In genomic region chr16:67928561-67929364, GRCh38 we compare ENCODE assay signal across 8 cellular contexts. TPM values are rescaled to one million over a fixed set of nuclear protein-coding genes. Genes with fewer than 3 reads are reported as not detected.
DNase-seq lines count a peak whose midpoint lies in the region; ATAC-seq and TF ChIP-seq lines count a peak whose summit lies in the region.

No MANE protein-coding gene starts in this region.

- 16 to 39% methylated on average over 6 to 11 of the region's 16 CpGs for WGBS in esophagus squamous epithelium, 2 donors
- no CpG with 5 or more reads among the region's 16 CpGs for WGBS in neuronal stem cell (ENCODE audit: extremely low coverage in 2 of 2, insufficient read length in 2 of 2, insufficient replicate concordance in 1 of 2), 2 donors

- no peak overlapping the region for H2BK5ac ChIP-seq in neuronal stem cell (ENCODE audit: low read length)

- H3K27ac ChIP-seq in DOHH2 (ENCODE audit: low read depth, low read length) (no peak overlapping the region), esophagus squamous epithelium (no peak overlapping the region), neuronal stem cell (replicated peaks; ENCODE audit: low read length) (no peak overlapping the region)

- TF ChIP-seq POLR2A in esophagus squamous epithelium (IDR thresholded peaks at IDR 0.05) = no peak

- ATAC-seq in HG03442 (IDR thresholded peaks at IDR 0.05; ENCODE audit: unreplicated experiment) = peak; percentile 49
- no peak for ATAC-seq in HG02610 (IDR thresholded peaks at IDR 0.05; ENCODE audit: unreplicated experiment)

- peaks cover 10% of the 10 kb centered on the region for H3K4me1 ChIP-seq in DOHH2 (ENCODE audit: control insufficient read depth, low read length)
- H3K4me1 ChIP-seq in esophagus squamous epithelium = peaks cover 0 to 34% (median 5%) of the 10 kb centered on the region in 3 donors
- no peaks in the 10 kb centered on the region for H3K4me1 ChIP-seq in neuronal stem cell (ENCODE audit: control insufficient read depth in 2 of 2, insufficient read depth in 1 of 2, low read depth in 1 of 2, low read length in 2 of 2)

- peaks cover 26% of the 10 kb centered on the region for H3K36me3 ChIP-seq in DOHH2 (ENCODE audit: control insufficient read depth, low read length)
- H3K36me3 ChIP-seq in esophagus squamous epithelium = peaks cover 4 to 77% (median 15%) of the 10 kb centered on the region in 3 donors
- peaks cover 15 to 68% of the 10 kb centered on the region in 2 donors for H3K36me3 ChIP-seq in neuronal stem cell (replicated peaks in 1 of 2; ENCODE audit: control insufficient read depth in 2 of 2, insufficient read depth in 2 of 2, low read length in 2 of 2)

- H3K79me1 ChIP-seq in neuronal stem cell (ENCODE audit: low read depth, low read length) = no peaks in the 10 kb centered on the region

- intact Hi-C loops in esophagus squamous epithelium (cut with DNase I) = loop anchor here (5.0 kb wide), 1 partner anchor 111 kb away; no protein-coding TSS in a partner anchor

- H3K79me2 ChIP-seq in DOHH2 (ENCODE audit: control insufficient read depth, low read length) = no peaks in the 10 kb centered on the region; the same call in 1 of the 2 replicates

- no peak overlapping the region for H3K9ac ChIP-seq in neuronal stem cell (ENCODE audit: low read depth, low read length, poor library complexity)

- H2AFZ ChIP-seq in neuronal stem cell (ENCODE audit: low read length) = no peak overlapping the region

- H3K14ac ChIP-seq in neuronal stem cell (ENCODE audit: low read length) = no peak overlapping the region

- no peak overlapping the region for H2BK120ac ChIP-seq in neuronal stem cell (ENCODE audit: low read depth, low read length)

- H2BK15ac ChIP-seq in neuronal stem cell (ENCODE audit: low read length) = no peak overlapping the region

- no peak overlapping the region for H3K4me2 ChIP-seq in DOHH2 (ENCODE audit: low read length)
- H3K4me2 ChIP-seq in neuronal stem cell (ENCODE audit: insufficient read depth, low read length, poor library complexity, severe bottlenecking) = no peak overlapping the region

- no peak overlapping the region for H3K4ac ChIP-seq in neuronal stem cell (ENCODE audit: low read length)

- H3K27me3 ChIP-seq in DOHH2 (ENCODE audit: control insufficient read depth, low read length) = no peaks in the 10 kb centered on the region
- H3K27me3 ChIP-seq in esophagus squamous epithelium = no peaks in the 10 kb centered on the region
- H3K27me3 ChIP-seq in neuronal stem cell (ENCODE audit: control insufficient read depth in 3 of 3, insufficient read depth in 3 of 3, low read depth in 1 of 3, low read length in 3 of 3) = no peaks in the 10 kb centered on the region

- no peaks in the 10 kb centered on the region for H3K9me2 ChIP-seq in DOHH2 (replicated peaks; ENCODE audit: control insufficient read depth, low read length)

- H4K20me1 ChIP-seq in DOHH2 (ENCODE audit: control insufficient read depth, insufficient read depth, low read depth, low read length) = 0 out of 2 replicates have a peak, but pooled peaks cover 4% of the 10 kb centered on the region

- no peak overlapping the region for H2BK12ac ChIP-seq in neuronal stem cell (ENCODE audit: low read length)

- H3K4me3 ChIP-seq in DOHH2 (ENCODE audit: low read length) (no peak overlapping the region), esophagus squamous epithelium (no peak overlapping the region), neuronal stem cell (ENCODE audit: low read length in 2 of 2) (peak overlapping the region in 1 of 2 donors; percentile 32)

- H3K18ac ChIP-seq in neuronal stem cell (ENCODE audit: low read length) = no peak overlapping the region

- TF ChIP-seq CTCF in DOHH2 (IDR thresholded peaks at IDR 0.05; ENCODE audit: low read depth, low read length, poor library complexity, severe bottlenecking) = peak; percentile 97
- peak; percentile 65 to 92 (median 83) for TF ChIP-seq CTCF in esophagus squamous epithelium (IDR thresholded peaks at IDR 0.05)

- H4K91ac ChIP-seq in neuronal stem cell (ENCODE audit: low read depth, low read length, poor library complexity) = no peak overlapping the region

- DNase-seq in activated T-cell treated with anti-CD3 and anti-CD28 coated beads for 48 hours (ENCODE audit: low read depth) (peak; percentile 74), esophagus squamous epithelium (lab: John Stamatoyannopoulos, UW) (no peak), neuronal stem cell (ENCODE audit: low spot score) (peak; percentile 48), superior temporal gyrus (ENCODE audit: extremely low spot score) (peak; percentile 85)

- no peak overlapping the region for H2AK5ac ChIP-seq in neuronal stem cell (ENCODE audit: low read depth, low read length)

- H3K9me3 ChIP-seq in DOHH2 (ENCODE audit: control insufficient read depth, insufficient read depth, low read length) (no peaks in the 10 kb centered on the region), esophagus squamous epithelium (no peaks in the 10 kb centered on the region), neuronal stem cell (replicated peaks in 1 of 2; ENCODE audit: control insufficient read depth in 2 of 2, insufficient read depth in 1 of 2, low read depth in 1 of 2, low read length in 2 of 2) (peaks cover 0 to 2% of the 10 kb centered on the region in 2 donors)

- H3F3A ChIP-seq in DOHH2 (ENCODE audit: control insufficient read depth, insufficient read depth) = no peaks in the 10 kb centered on the region

- H3K23ac ChIP-seq in neuronal stem cell (ENCODE audit: low read depth, low read length, poor library complexity) = no peak overlapping the region

- no peak overlapping the region for H4K8ac ChIP-seq in neuronal stem cell (ENCODE audit: low read depth, low read length)

TF ChIP-seq in PFSK-1, 5 proteins besides CTCF, POLR2A, EP300 and RAD21:
- TF ChIP-seq REST (IDR thresholded peaks at IDR 0.05; ENCODE audit: insufficient read depth in 1 of 2, low read depth in 2 of 2, low read length in 2 of 2) = no peak
- TF ChIP-seq FOXP2 (optimal IDR thresholded peaks at IDR 0.05; ENCODE audit: borderline replicate concordance, extremely low read depth, extremely low read length, insufficient read depth) = peak; percentile 43

RNA-seq across cellular contexts. Expression of gene CTRL, which starts 2.9 kb away (rescaled TPM):
- 4.3 TPM for polyA plus RNA-seq in PFSK-1 (2012; ENCODE audit: insufficient read length, low read depth)
- total RNA-seq in esophagus squamous epithelium = 1 to 10 TPM in 2 of 4 donors, not detected in 2; 1.2 to 1.8 TPM
- 0.46 TPM for polyA plus RNA-seq in neuronal stem cell (2013, experiment 1 of 2)
- polyA plus RNA-seq in neuronal stem cell (2013, experiment 2 of 2) = 0.43 TPM

RNA-seq across cellular contexts. Expression of gene PSMB10, which starts 7.9 kb away (rescaled TPM):
- polyA plus RNA-seq in PFSK-1 (2012; ENCODE audit: insufficient read length, low read depth) = 59.1 TPM
- total RNA-seq in esophagus squamous epithelium = 10 to 100 TPM; 20.7 to 28.4 (median 25.3) TPM
- 9.9 TPM for polyA plus RNA-seq in neuronal stem cell (2013, experiment 1 of 2)
- 10.6 TPM for polyA plus RNA-seq in neuronal stem cell (2013, experiment 2 of 2)

RNA-seq across cellular contexts. Expression of gene LCAT, which starts 15.2 kb away (rescaled TPM):
- 2.7 TPM for polyA plus RNA-seq in PFSK-1 (2012; ENCODE audit: insufficient read length, low read depth)
- 10 to 100 TPM in 1 of 4 donors, 1 to 10 TPM in 3; 1.2 to 12.4 (median 3.8) TPM for total RNA-seq in esophagus squamous epithelium
- polyA plus RNA-seq in neuronal stem cell (2013, experiment 1 of 2) = 13.5 TPM
- 14.5 TPM for polyA plus RNA-seq in neuronal stem cell (2013, experiment 2 of 2)

RNA-seq across cellular contexts. Expression of gene PSKH1, which starts 35.7 kb away (rescaled TPM):
- 23.5 TPM for polyA plus RNA-seq in PFSK-1 (2012; ENCODE audit: insufficient read length, low read depth)
- total RNA-seq in esophagus squamous epithelium = 10 to 100 TPM in 3 of 4 donors, 1 to 10 TPM in 1; 8.5 to 18.3 (median 13.8) TPM
- polyA plus RNA-seq in neuronal stem cell (2013, experiment 1 of 2) = 34.6 TPM
- 30.4 TPM for polyA plus RNA-seq in neuronal stem cell (2013, experiment 2 of 2)

RNA-seq across cellular contexts. Expression of gene SLC12A4, which starts 39.7 kb away (rescaled TPM):
- polyA plus RNA-seq in PFSK-1 (2012; ENCODE audit: insufficient read length, low read depth) = 8.4 TPM
- 10 to 100 TPM in 2 of 4 donors, 1 to 10 TPM in 2; 7.4 to 29.8 (median 18.2) TPM for total RNA-seq in esophagus squamous epithelium
- 34.0 TPM for polyA plus RNA-seq in neuronal stem cell (2013, experiment 1 of 2)
- 32.4 TPM for polyA plus RNA-seq in neuronal stem cell (2013, experiment 2 of 2)
